In the genomic region with DNA sequence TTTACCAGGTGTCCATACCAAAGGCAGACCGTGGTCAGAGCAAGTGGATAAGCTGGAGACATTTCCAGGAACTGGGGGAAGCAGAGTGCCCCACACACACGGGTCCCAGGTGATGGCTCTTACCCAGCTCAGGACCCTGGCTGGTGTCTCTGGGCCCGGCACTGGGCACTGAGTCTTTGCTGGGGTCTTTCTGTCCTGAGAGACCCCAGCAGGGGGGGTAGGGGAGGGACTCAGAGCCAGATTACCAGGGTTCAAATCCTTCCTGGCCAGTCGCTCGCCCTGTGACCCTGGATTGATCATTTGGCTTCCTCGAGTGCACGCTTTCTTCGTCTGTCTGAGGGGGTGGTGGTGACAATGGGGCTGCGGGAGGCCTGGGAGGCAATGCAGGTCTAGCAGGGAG, we compare ENCODE assay signal across 28 cellular contexts.
"Had no signal": no experiment of that assay in that cellular context is flagged by ENCODE, and none has a peak within 500 bp of the region (broad histone marks: within the 10 kb centered on the region; RNA-seq: fewer than 3 reads in every experiment).

No MANE protein-coding gene starts in this region.

- H3K27ac ChIP-seq: heart right ventricle, left lung, parathyroid adenoma, right atrium auricular region, testis, transverse colon, uterus, VCaP had no signal

- H3K4me3 Mint-ChIP-seq: activated CD4-positive, alpha-beta memory T cell treated with anti-CD3 and anti-CD28 coated beads, Interleukin-2, amount 10 ng/mL, durations not matched to agents 7 days and 5 days; activated naive CD4-positive, alpha-beta T cell treated with anti-CD3 and anti-CD28 coated beads, Interleukin-2, amount 50 U/mL, for 24 hours; activated naive CD8-positive, alpha-beta T cell treated with anti-CD3 and anti-CD28 coated beads, Interleukin-2, amount 50 U/mL, for 24 hours; activated T-cell treated with anti-CD3 and anti-CD28 coated beads, Interleukin-2, amount 50 U/mL, for 24 hours; endodermal cell; naive B cell; neural crest cell had no signal

- H3K4me1 ChIP-seq: transverse colon, uterus had no signal

- H3K4me3 ChIP-seq: heart right ventricle, left lung, right atrium auricular region, testis, transverse colon, uterus had no signal

- H3K27ac Mint-ChIP-seq: activated CD4-positive, alpha-beta memory T cell treated with anti-CD3 and anti-CD28 coated beads, Interleukin-2, amount 10 ng/mL, durations not matched to agents 7 days and 5 days; activated naive CD4-positive, alpha-beta T cell treated with anti-CD3 and anti-CD28 coated beads, Interleukin-2, amount 50 U/mL, for 24 hours; activated naive CD8-positive, alpha-beta T cell treated with anti-CD3 and anti-CD28 coated beads, Interleukin-2, amount 50 U/mL, for 24 hours; activated T-cell treated with anti-CD3 and anti-CD28 coated beads, Interleukin-2, amount 50 U/mL, for 24 hours; endodermal cell; naive B cell had no signal

- H3K4me1 Mint-ChIP-seq: activated naive CD4-positive, alpha-beta T cell treated with anti-CD3 and anti-CD28 coated beads, Interleukin-2, amount 50 U/mL, for 24 hours; activated naive CD8-positive, alpha-beta T cell treated with anti-CD3 and anti-CD28 coated beads, Interleukin-2, amount 50 U/mL, for 24 hours; endodermal cell; neural crest cell had no signal

- H3K9ac ChIP-seq: parathyroid adenoma had no signal

- H3K27me3 ChIP-seq: heart right ventricle, left lung, right atrium auricular region, testis, transverse colon, uterus had no signal

- H3K9me3 ChIP-seq: left lung, right atrium auricular region, testis, transverse colon, uterus had no signal

- H3K9me3 Mint-ChIP-seq: activated CD4-positive, alpha-beta memory T cell treated with anti-CD3 and anti-CD28 coated beads, Interleukin-2, amount 10 ng/mL, durations not matched to agents 7 days and 5 days; activated naive CD4-positive, alpha-beta T cell treated with anti-CD3 and anti-CD28 coated beads, Interleukin-2, amount 50 U/mL, for 24 hours; activated naive CD8-positive, alpha-beta T cell treated with anti-CD3 and anti-CD28 coated beads, Interleukin-2, amount 50 U/mL, for 24 hours; activated T-cell treated with anti-CD3 and anti-CD28 coated beads, Interleukin-2, amount 50 U/mL, for 24 hours; neural crest cell had no signal

- DNase-seq: activated CD4-positive, alpha-beta memory T cell treated with anti-CD3 and anti-CD28 coated beads, Interleukin-2, amount 10 ng/mL, durations not matched to agents 7 days and 5 days; activated CD4-positive, alpha-beta T cell treated with anti-CD3 and anti-CD28 coated beads for 48 hours; activated CD8-positive, alpha-beta memory T cell treated with anti-CD3 and anti-CD28 coated beads, Interleukin-2, amount 50 U/mL, for 48 hours; activated naive CD8-positive, alpha-beta T cell treated with anti-CD3 and anti-CD28 coated beads, Interleukin-2, amount 50 U/mL, for 24 hours; activated T-cell treated with anti-CD3 and anti-CD28 coated beads, Interleukin-2, amount 50 U/mL, for 24 hours; amygdala; central memory CD4-positive, alpha-beta T cell; endodermal cell; foreskin fibroblast; heart right ventricle; kidney glomerular epithelial cell; mammary epithelial cell; naive B cell; occipital lobe; stimulated activated CD4-positive, alpha-beta T cell treated with anti-CD3 and anti-CD28 coated beads, Interleukin-2, amount 100 ng/mL, for 48 hours; stimulated activated naive CD8-positive, alpha-beta T cell treated with anti-CD3 and anti-CD28 coated beads, Interleukin-15, Interleukin-2, amounts not matched to agents 100 U/mL and 50 U/mL, for 24 hours; T-helper 9 cell; testis; transverse colon; uterus had no signal

- H3K36me3 Mint-ChIP-seq: activated naive CD4-positive, alpha-beta T cell treated with anti-CD3 and anti-CD28 coated beads, Interleukin-2, amount 50 U/mL, for 24 hours; naive B cell had no signal

- ATAC-seq: activated CD4-positive, CD25-positive, alpha-beta regulatory T cell treated with anti-CD3 and anti-CD28 coated beads, Interleukin-2, amount 50 U/mL, for 24 hours; activated naive CD8-positive, alpha-beta T cell treated with anti-CD3 and anti-CD28 coated beads, Interleukin-2, amount 50 U/mL, for 24 hours; esophagus mucosa; heart right ventricle; left lung; stimulated activated naive CD8-positive, alpha-beta T cell treated with anti-CD3 and anti-CD28 coated beads, Interleukin-15, Interleukin-2, amounts not matched to agents 100 U/mL and 50 U/mL, for 24 hours had no signal

- H3K27me3 Mint-ChIP-seq: activated naive CD4-positive, alpha-beta T cell treated with anti-CD3 and anti-CD28 coated beads, Interleukin-2, amount 50 U/mL, for 24 hours; activated naive CD8-positive, alpha-beta T cell treated with anti-CD3 and anti-CD28 coated beads, Interleukin-2, amount 50 U/mL, for 24 hours; activated T-cell treated with anti-CD3 and anti-CD28 coated beads, Interleukin-2, amount 50 U/mL, for 24 hours had no signal

- H3K36me3 ChIP-seq: heart right ventricle, left lung, right atrium auricular region, transverse colon, uterus had no signal
